9 cellular contexts compared by ENCODE assay signal in the genomic region with DNA sequence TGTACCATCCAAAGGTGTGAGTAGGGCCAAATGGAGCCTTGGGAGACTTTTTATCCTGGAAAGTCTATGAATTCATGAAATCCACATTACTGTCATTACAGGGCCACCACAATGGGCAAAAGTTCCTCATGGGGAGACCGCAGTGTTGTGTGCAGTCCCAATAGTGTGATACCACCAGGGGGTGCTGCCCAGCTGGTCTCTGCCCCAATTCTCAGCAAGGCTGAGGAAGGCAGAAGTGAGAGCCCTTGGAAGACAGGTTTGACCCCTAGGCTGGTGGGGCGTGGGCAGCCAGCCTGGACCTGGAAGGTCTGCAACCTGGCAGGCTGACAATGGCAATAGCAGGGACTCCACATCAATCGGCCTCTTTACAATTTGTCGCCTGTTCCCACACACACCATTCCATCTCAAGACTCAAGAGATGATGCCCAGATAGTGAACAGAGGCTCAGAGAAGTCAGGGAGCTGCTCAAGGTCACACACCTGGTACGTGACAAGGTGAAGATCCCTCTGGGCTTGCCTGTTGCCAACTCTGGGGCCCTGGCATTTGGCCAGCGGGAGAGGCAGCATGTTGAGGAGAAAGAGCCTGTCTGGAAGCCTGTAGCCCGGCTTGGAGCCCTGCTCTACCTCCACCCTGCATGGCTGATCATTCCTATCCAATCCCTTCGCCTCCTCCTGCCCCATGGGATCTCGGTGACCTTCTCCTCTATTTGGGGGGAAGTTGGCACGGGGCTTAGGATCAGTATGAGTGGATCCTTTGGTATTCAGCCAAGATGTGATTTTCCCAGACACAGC. TPM values are rescaled to one million over a fixed set of nuclear protein-coding genes. Genes with fewer than 3 reads are reported as not detected.
DNase-seq lines count a peak whose midpoint lies in the region; ATAC-seq, FAIRE-seq and TF ChIP-seq lines count a peak whose summit lies in the region.
"Had no signal": no experiment of that assay in that cellular context is flagged by ENCODE, and none has a peak within 500 bp of the region (broad histone marks: within the 10 kb centered on the region; RNA-seq: fewer than 3 reads in every experiment).

No MANE protein-coding gene starts in this region.

- H3K27ac Mint-ChIP-seq in activated naive CD4-positive, alpha-beta T cell treated with anti-CD3 and anti-CD28 coated beads for 36 hours, result no peak overlapping the region

- no peak overlapping the region for H3K4me3 ChIP-seq in HEK293 (ENCODE audit: low read depth, low read length)
- H3K4me3 ChIP-seq in pancreas, result no peak overlapping the region
- no peak overlapping the region for H3K4me3 ChIP-seq in upper lobe of right lung
- H3K4me3 ChIP-seq: skin epidermis had no signal

- no peaks in the 10 kb centered on the region for H3K36me3 ChIP-seq in HEK293 (ENCODE audit: control insufficient read depth in 2 of 2, insufficient read depth in 1 of 2, low read length in 2 of 2)
- no peaks in the 10 kb centered on the region for H3K36me3 ChIP-seq in pancreas
- no peaks in the 10 kb centered on the region for H3K36me3 ChIP-seq in upper lobe of right lung

- H3K9me3 ChIP-seq in HEK293 (ENCODE audit: control insufficient read depth, insufficient read depth, low read depth, low read length), result no peaks in the 10 kb centered on the region
- H3K9me3 ChIP-seq in pancreas, result no peaks in the 10 kb centered on the region
- no peaks in the 10 kb centered on the region for H3K9me3 ChIP-seq in upper lobe of right lung

- DNase-seq in C1 segment of cervical spinal cord (lab: John Stamatoyannopoulos, UW) (peak in 13 of 14 donors; percentile 20 to 82 (median 50)), RWPE1 (ENCODE audit: low spot score) (peak; percentile 54), globus pallidus (ENCODE audit: low spot score) (peak; percentile 82), pancreas (peak in 5 of 6 donors; percentile 60 to 83 (median 73)), upper lobe of right lung (peak; percentile 86)
- peak; percentile 76 for DNase-seq in activated naive CD4-positive, alpha-beta T cell treated with anti-CD3 and anti-CD28 coated beads for 36 hours

- H3K27me3 Mint-ChIP-seq in activated naive CD4-positive, alpha-beta T cell treated with anti-CD3 and anti-CD28 coated beads for 36 hours (ENCODE audit: low read depth), result peaks cover 57% of the 10 kb centered on the region

- no peak overlapping the region for H3K4me3 Mint-ChIP-seq in activated naive CD4-positive, alpha-beta T cell treated with anti-CD3 and anti-CD28 coated beads for 36 hours

- TF ChIP-seq CTCF in HEK293 (tag by site-specific recombination; IDR thresholded peaks at IDR 0.05) (peak; percentile 73; the same call in 1 of the 2 replicates), RWPE1 (conservative IDR thresholded peaks at IDR 0.05; ENCODE audit: low read depth) (peak; percentile 63), pancreas (IDR thresholded peaks at IDR 0.05) (peak; percentile 58 to 74 (median 70)), upper lobe of right lung (IDR thresholded peaks at IDR 0.05) (peak; percentile 82)

- no peak overlapping the region for H3K27ac ChIP-seq in HEK293 (ENCODE audit: extremely low read depth, low read depth, low read length)
- no peak overlapping the region for H3K27ac ChIP-seq in RWPE1
- H3K27ac ChIP-seq in pancreas, result no peak overlapping the region
- H3K27ac ChIP-seq in upper lobe of right lung, result peak overlapping the region; percentile 17

- H3K4me1 ChIP-seq in HEK293 (ENCODE audit: control insufficient read depth, insufficient read depth, low read length) (peaks cover 11% of the 10 kb centered on the region), pancreas (peaks cover 0 to 17% (median 12%) of the 10 kb centered on the region in 3 donors), upper lobe of right lung (peaks cover 57% of the 10 kb centered on the region)

- H3K27me3 ChIP-seq in pancreas (no peaks in the 10 kb centered on the region), upper lobe of right lung (no peaks in the 10 kb centered on the region)

- ATAC-seq in pancreas (peak; percentile 66 to 85 (median 80)), upper lobe of right lung (peak; percentile 76), HG02973 (IDR thresholded peaks at IDR 0.05; ENCODE audit: unreplicated experiment) (no peak)

- FAIRE-seq in pancreas (lab: Jason Lieb, UNC), result no peak

- WGBS in pancreas, 2 donors, result 28 to 30% methylated on average over 10 of the region's 10 CpGs

- H3K36me3 Mint-ChIP-seq in activated naive CD4-positive, alpha-beta T cell treated with anti-CD3 and anti-CD28 coated beads for 36 hours (ENCODE audit: low read depth), result no peaks in the 10 kb centered on the region

- no peaks in the 10 kb centered on the region for H3K9me3 Mint-ChIP-seq in activated naive CD4-positive, alpha-beta T cell treated with anti-CD3 and anti-CD28 coated beads for 36 hours

- peaks cover 14% of the 10 kb centered on the region for H3K4me1 Mint-ChIP-seq in activated naive CD4-positive, alpha-beta T cell treated with anti-CD3 and anti-CD28 coated beads for 36 hours (ENCODE audit: low read depth)

- CTCF ChIA-PET in HEK293 (lab: Yijun Ruan, JAX), result interaction anchor here (0.5 to 6.2 kb wide), 29 partner anchors 9 to 708 kb away, joined by 3 to 125 read pairs (median 4); no protein-coding TSS in a partner anchor
- CTCF ChIA-PET in RWPE1 (lab: Yijun Ruan, JAX), result interaction anchor here (0.6 to 5.5 kb wide), 11 partner anchors 10 to 89 kb away, joined by 3 to 40 read pairs (median 3); no protein-coding TSS in a partner anchor
- CTCF ChIA-PET in activated naive CD4-positive, alpha-beta T cell treated with anti-CD3 and anti-CD28 coated beads for 36 hours (lab: Charles Lee), result interaction anchor here (0.5 to 6.0 kb wide), 19 partner anchors 8 to 380 kb away, joined by 3 to 41 read pairs (median 4); no protein-coding TSS in a partner anchor

- intact Hi-C loops in activated naive CD4-positive, alpha-beta T cell treated with anti-CD3 and anti-CD28 coated beads for 36 hours (cut with micrococcal nuclease), result loop anchor here (1.0 to 5.0 kb wide), 5 partner anchors 22 to 332 kb away; a partner anchor contains a TSS
- intact Hi-C loops in pancreas (cut with DNase I), result loop anchor here in 2 of 3 donors (5.0 to 10.0 kb wide), 3 partner anchors 47 to 62 kb away; no protein-coding TSS in a partner anchor
- intact Hi-C loops in upper lobe of right lung (cut with DNase I), result no loop called here

- POLR2A ChIA-PET in HEK293 (lab: Yijun Ruan, JAX), result interaction anchor here (0.9 to 1.1 kb wide), 2 partner anchors 8 to 22 kb away, joined by 3 to 4 read pairs; no protein-coding TSS in a partner anchor
- POLR2A ChIA-PET in RWPE1 (lab: Yijun Ruan, JAX; ENCODE audit: low non-redundant PET), result no interaction called here

TF ChIP-seq in HEK293, 187 proteins besides CTCF, POLR2A, EP300 and RAD21 (continues in another document):
- 0 out of 2 replicates have a peak, but pooled peaks have one; percentile 23 for TF ChIP-seq TRIM28 (IDR thresholded peaks at IDR 0.05; ENCODE audit: borderline replicate concordance, low read length)
- no peak for TF ChIP-seq ZBTB7A (tag by site-specific recombination; IDR thresholded peaks at IDR 0.05; ENCODE audit: low read depth)
- TF ChIP-seq, protein P1, sequence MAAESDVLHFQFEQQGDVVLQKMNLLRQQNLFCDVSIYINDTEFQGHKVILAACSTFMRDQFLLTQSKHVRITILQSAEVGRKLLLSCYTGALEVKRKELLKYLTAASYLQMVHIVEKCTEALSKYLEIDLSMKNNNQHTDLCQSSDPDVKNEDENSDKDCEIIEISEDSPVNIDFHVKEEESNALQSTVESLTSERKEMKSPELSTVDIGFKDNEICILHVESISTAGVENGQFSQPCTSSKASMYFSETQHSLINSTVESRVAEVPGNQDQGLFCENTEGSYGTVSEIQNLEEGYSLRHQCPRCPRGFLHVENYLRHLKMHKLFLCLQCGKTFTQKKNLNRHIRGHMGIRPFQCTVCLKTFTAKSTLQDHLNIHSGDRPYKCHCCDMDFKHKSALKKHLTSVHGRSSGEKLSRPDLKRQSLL (tag by site-specific recombination; IDR thresholded peaks at IDR 0.05), result no peak
- peak; percentile 84 for TF ChIP-seq ZBTB48 (tag by site-specific recombination; IDR thresholded peaks at IDR 0.05)
- no peak for TF ChIP-seq ZNF610 (tag by site-specific recombination; IDR thresholded peaks at IDR 0.05; ENCODE audit: borderline replicate concordance)
- TF ChIP-seq KLF1 (tag by site-specific recombination; IDR thresholded peaks at IDR 0.05), result no peak
- TF ChIP-seq ZNF76 (tag by site-specific recombination; IDR thresholded peaks at IDR 0.05; ENCODE audit: borderline replicate concordance, low read depth), result no peak
- TF ChIP-seq ZNF654 (tag by site-specific recombination; IDR thresholded peaks at IDR 0.05; ENCODE audit: low read depth), result peak; percentile 56
- TF ChIP-seq, protein P2, sequence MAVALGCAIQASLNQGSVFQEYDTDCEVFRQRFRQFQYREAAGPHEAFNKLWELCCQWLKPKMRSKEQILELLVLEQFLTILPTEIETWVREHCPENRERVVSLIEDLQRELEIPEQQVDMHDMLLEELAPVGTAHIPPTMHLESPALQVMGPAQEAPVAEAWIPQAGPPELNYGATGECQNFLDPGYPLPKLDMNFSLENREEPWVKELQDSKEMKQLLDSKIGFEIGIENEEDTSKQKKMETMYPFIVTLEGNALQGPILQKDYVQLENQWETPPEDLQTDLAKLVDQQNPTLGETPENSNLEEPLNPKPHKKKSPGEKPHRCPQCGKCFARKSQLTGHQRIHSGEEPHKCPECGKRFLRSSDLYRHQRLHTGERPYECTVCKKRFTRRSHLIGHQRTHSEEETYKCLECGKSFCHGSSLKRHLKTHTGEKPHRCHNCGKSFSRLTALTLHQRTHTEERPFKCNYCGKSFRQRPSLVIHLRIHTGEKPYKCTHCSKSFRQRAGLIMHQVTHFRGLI (tag by site-specific recombination; IDR thresholded peaks at IDR 0.05), result no peak
- TF ChIP-seq KLF8 (tag by site-specific recombination; IDR thresholded peaks at IDR 0.05), result no peak
- TF ChIP-seq ZNF133 (tag by site-specific recombination; IDR thresholded peaks at IDR 0.05), result no peak
- no peak for TF ChIP-seq MEIS1 (CRISPR knock-in tag; IDR thresholded peaks at IDR 0.05; ENCODE audit: borderline replicate concordance)

RNA-seq across cellular contexts. Expression of a gene that starts 3.1 kb away (rescaled TPM):
- not detected for total RNA-seq in activated naive CD4-positive, alpha-beta T cell treated with anti-CD3 and anti-CD28 coated beads for 36 hours
- total RNA-seq in pancreas (1 to 10 TPM; 1.7 to 4.3 (median 3.0) TPM), upper lobe of right lung (93.6 TPM)
- 10 to 100 TPM in 1 of 2 donors, 1 to 10 TPM in 1; 8.9 to 13.9 TPM for polyA plus RNA-seq in pancreas

RNA-seq across cellular contexts. Expression of a gene that starts 56.5 kb away (rescaled TPM):
- 1 to 10 TPM; 2.6 to 3.2 TPM for total RNA-seq in activated naive CD4-positive, alpha-beta T cell treated with anti-CD3 and anti-CD28 coated beads for 36 hours
- 1 to 10 TPM in 1 of 6 donors, under 1 TPM in 2, not detected in 3; 0.75 to 1.3 (median 0.76) TPM for total RNA-seq in pancreas
- polyA plus RNA-seq in pancreas, result 1 to 10 TPM in 1 of 2 donors, under 1 TPM in 1; 0.28 to 1.3 TPM
- total RNA-seq in upper lobe of right lung, result 18.5 TPM

Comparison
In these comparisons a context has a peak if more than half of its experiments do, and no peak if none do; other contexts are left out.
1. RNA of a gene that starts 3.1 kb away (total RNA-seq): 93.6 TPM in upper lobe of right lung (single experiment); 1.7 to 4.3 TPM in pancreas and not detected in activated naive CD4-positive, alpha-beta T cell treated with anti-CD3 and anti-CD28 coated beads for 36 hours; every median in the first group is over 10 times any median in the second.
2. Peak in every context shown above with its lines, with median percentiles within 50 percentile points of each other: DNase-seq and CTCF ChIP-seq.